Comparison of ENCODE assay signal across 24 cellular contexts in genomic region chr19:33900817-33901216, GRCh38.
"Had no signal": no experiment of that assay in that cellular context is flagged by ENCODE, and none has a peak within 500 bp of the region (broad histone marks: within the 10 kb centered on the region; RNA-seq: fewer than 3 reads in every experiment).

No MANE protein-coding gene starts in this region.

- H3K27ac ChIP-seq: neural progenitor cell, neutrophil, right atrium auricular region, sigmoid colon, spleen, tibial nerve, uterus had no signal

- ATAC-seq: natural killer cell; stimulated activated effector memory CD8-positive, alpha-beta T cell treated with anti-CD3 and anti-CD28 coated beads, Interleukin-12 subunit alpha, Interleukin-12 subunit beta, amount 100 ng/mL, for 72 hours; stimulated activated naive CD8-positive, alpha-beta T cell treated with anti-CD3 and anti-CD28 coated beads, Interleukin-15, amount 100 ng/mL, for 72 hours had no signal

- H3K36me3 ChIP-seq: neural progenitor cell, neutrophil, right atrium auricular region, sigmoid colon, spleen, tibial nerve, uterus had no signal

- H3K4me3 Mint-ChIP-seq: immature natural killer cell; mesothelial cell of epicardium; naive B cell; natural killer cell; nephron progenitor cell; neural progenitor cell; stimulated activated effector memory CD8-positive, alpha-beta T cell treated with anti-CD3 and anti-CD28 coated beads, Interleukin-12 subunit alpha, Interleukin-12 subunit beta, amount 100 ng/mL, for 72 hours; stimulated activated naive CD8-positive, alpha-beta T cell treated with anti-CD3 and anti-CD28 coated beads, Interleukin-15, amount 100 ng/mL, for 72 hours; type B pancreatic cell had no signal

- H3K4me1 Mint-ChIP-seq: stimulated activated effector memory CD8-positive, alpha-beta T cell treated with anti-CD3 and anti-CD28 coated beads, Interleukin-12 subunit alpha, Interleukin-12 subunit beta, amount 100 ng/mL, for 72 hours had no signal

- H3K9me3 ChIP-seq: uterus had no signal

- DNase-seq: hypothalamus; immature natural killer cell; mesendoderm; naive B cell; natural killer cell; nephron progenitor cell; occipital lobe; sigmoid colon; small intestine; spleen; stimulated activated CD4-positive, alpha-beta T cell treated with anti-CD3 and anti-CD28 coated beads, Interleukin-4, amount 100 ng/mL, for 24 hours; stimulated activated naive CD4-positive, alpha-beta T cell treated with Interleukin-2 at 50 U/mL for 16 hours; stimulated activated naive CD8-positive, alpha-beta T cell treated with anti-CD3 and anti-CD28 coated beads, Interleukin-15, amount 100 ng/mL, for 72 hours; substantia nigra; uterus had no signal

- H3K27me3 ChIP-seq: right atrium auricular region, uterus had no signal

- H3K4me3 ChIP-seq: lung, neural progenitor cell, right atrium auricular region, sigmoid colon, spleen, tibial nerve, uterus had no signal

- H3K36me3 Mint-ChIP-seq: mesothelial cell of epicardium; neural progenitor cell; stimulated activated effector memory CD8-positive, alpha-beta T cell treated with anti-CD3 and anti-CD28 coated beads, Interleukin-12 subunit alpha, Interleukin-12 subunit beta, amount 100 ng/mL, for 72 hours had no signal

- H3K27ac Mint-ChIP-seq: immature natural killer cell; mesothelial cell of epicardium; naive B cell; natural killer cell; nephron progenitor cell; neural progenitor cell; progenitor cell of endocrine pancreas; stimulated activated effector memory CD8-positive, alpha-beta T cell treated with anti-CD3 and anti-CD28 coated beads, Interleukin-12 subunit alpha, Interleukin-12 subunit beta, amount 100 ng/mL, for 72 hours; stimulated activated naive CD8-positive, alpha-beta T cell treated with anti-CD3 and anti-CD28 coated beads, Interleukin-15, amount 100 ng/mL, for 72 hours; type B pancreatic cell had no signal
